8 cellular contexts compared by ENCODE assay signal in the genomic region with DNA sequence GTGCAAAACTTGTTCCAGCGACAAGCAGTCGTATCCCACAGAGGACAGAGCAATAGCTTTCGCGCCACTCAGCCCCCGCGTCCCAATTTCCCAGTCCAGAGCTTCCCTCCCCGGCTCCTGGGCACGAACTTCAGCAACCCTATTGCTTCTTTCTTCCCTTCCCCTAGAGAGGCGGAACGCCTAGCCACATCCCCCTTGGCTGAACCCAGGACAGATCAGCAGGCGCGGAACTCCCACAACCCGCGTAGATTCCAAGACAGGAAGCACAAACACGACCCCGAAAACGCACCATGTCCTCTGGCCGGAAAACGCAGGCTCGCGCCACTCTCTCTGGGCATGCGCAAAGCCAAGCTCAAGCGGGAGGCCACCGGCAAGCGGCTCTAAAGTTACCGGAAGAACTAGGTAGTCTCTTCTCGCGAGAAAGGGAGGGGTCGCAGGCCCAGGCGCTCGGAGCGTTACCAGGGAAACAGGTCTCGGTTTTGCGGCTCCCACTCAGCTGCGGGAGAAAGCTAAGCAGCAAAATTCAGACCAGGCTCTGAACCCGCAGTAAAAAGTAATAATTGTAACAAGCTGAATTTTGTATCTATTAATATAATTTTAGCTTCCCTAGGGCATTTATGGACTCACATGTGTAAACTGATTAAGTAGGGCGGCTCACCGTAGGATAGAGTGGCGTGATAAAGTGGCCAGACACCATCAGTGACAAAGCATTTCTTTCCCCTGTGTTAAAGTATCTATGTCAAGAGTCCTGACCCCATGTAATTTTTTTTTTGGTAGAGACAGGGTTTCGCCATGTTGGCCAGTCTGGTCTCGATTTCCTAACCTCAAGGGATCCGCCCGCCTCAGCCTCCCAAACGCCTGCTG. TPM values are rescaled to one million over a fixed set of nuclear protein-coding genes. Genes with fewer than 3 reads are reported as not detected.
DNase-seq lines count a peak whose midpoint lies in the region; ATAC-seq, FAIRE-seq and TF ChIP-seq lines count a peak whose summit lies in the region.

A gene (minus strand): TSS at position 323 of the 864 bp plus-strand sequence. CDS start 31 bp downstream, at position 292.

- peaks cover 0 to 20% (median 5%) of the 10 kb centered on the region in 3 donors for H3K36me3 ChIP-seq in pancreas
- peaks cover 0 to 30% (median 0%) of the 10 kb centered on the region in 3 donors for H3K36me3 ChIP-seq in tibial nerve

- H3K9me3 ChIP-seq in pancreas (no peaks in the 10 kb centered on the region), tibial nerve (no peaks in the 10 kb centered on the region)

- peak; percentile 50 to 64 for TF ChIP-seq POLR2A in tibial nerve (IDR thresholded peaks at IDR 0.05)

- intact Hi-C loops in Right ventricle myocardium superior (cut with DNase I) (no loop called here), pancreas (cut with DNase I) (no loop called here)

- no peak for FAIRE-seq in pancreas (lab: Jason Lieb, UNC)

- TF ChIP-seq CTCF in GM12865 (IDR thresholded peaks at IDR 0.05; ENCODE audit: insufficient read depth, low read depth, low read length, missing control alignments) = no peak
- TF ChIP-seq CTCF in pancreas (IDR thresholded peaks at IDR 0.05) = no peak
- peak in 2 of 5 experiments; percentile 7 to 25 for TF ChIP-seq CTCF in tibial nerve (IDR thresholded peaks at IDR 0.05)

- no peaks in the 10 kb centered on the region for H3K27me3 Mint-ChIP-seq in activated naive CD8-positive, alpha-beta T cell treated with anti-CD3 and anti-CD28 coated beads, Interleukin-2, amount 50 U/mL, for 24 hours

- peak within 1 kb of the TSS; percentile 96 for H3K4me3 Mint-ChIP-seq in activated naive CD8-positive, alpha-beta T cell treated with anti-CD3 and anti-CD28 coated beads, Interleukin-2, amount 50 U/mL, for 24 hours

- DNase-seq in GM12865 (ENCODE audit: low read depth) (peak; percentile 98), NCI-H1417 treated with DMSO at 0.1 percent for 48 hours (lab: John Stamatoyannopoulos, UW) (peak; percentile 98), SW480 (ENCODE audit: low spot score) (peak; percentile 97), Right ventricle myocardium superior (peak; percentile 97), pancreas (peak; percentile 95 to 99 (median 96)), tibial nerve (ENCODE audit: low spot score in 2 of 2) (peak; percentile 88 to 91)
- peak; percentile 95 for DNase-seq in activated naive CD8-positive, alpha-beta T cell treated with anti-CD3 and anti-CD28 coated beads, Interleukin-2, amount 50 U/mL, for 24 hours

- WGBS in pancreas, 2 donors = 9% methylated on average over 44 of the region's 44 CpGs
- 9 to 10% methylated on average over 43 to 44 of the region's 44 CpGs for WGBS in tibial nerve, 2 donors

- H3K27ac ChIP-seq in pancreas (peak within 1 kb of the TSS; percentile 75 to 89 (median 80)), tibial nerve (peak within 1 kb of the TSS; percentile 65 to 98 (median 93))

- ATAC-seq in HG02763 (IDR thresholded peaks at IDR 0.05; ENCODE audit: unreplicated experiment) = peak; percentile 96
- peak; percentile 97 for ATAC-seq in activated naive CD8-positive, alpha-beta T cell treated with anti-CD3 and anti-CD28 coated beads, Interleukin-2, amount 50 U/mL, for 24 hours
- ATAC-seq in Right ventricle myocardium superior (ENCODE audit: poor library complexity) = peak; percentile 99
- peak; percentile 99 to 100 (median 99) for ATAC-seq in pancreas

- H3K27me3 ChIP-seq in pancreas (no peaks in the 10 kb centered on the region), tibial nerve (no peaks in the 10 kb centered on the region)

- H3K4me1 Mint-ChIP-seq in activated naive CD8-positive, alpha-beta T cell treated with anti-CD3 and anti-CD28 coated beads, Interleukin-2, amount 50 U/mL, for 24 hours = peaks cover 26% of the 10 kb centered on the region

- H3K27ac Mint-ChIP-seq in activated naive CD8-positive, alpha-beta T cell treated with anti-CD3 and anti-CD28 coated beads, Interleukin-2, amount 50 U/mL, for 24 hours = peak within 1 kb of the TSS; percentile 98

- H3K4me3 ChIP-seq in GM12865 (ENCODE audit: low read depth, low read length) (peak within 1 kb of the TSS; percentile 92), pancreas (peak within 1 kb of the TSS; percentile 50 to 82 (median 55)), tibial nerve (peak within 1 kb of the TSS; percentile 55 to 80 (median 70))

- TF ChIP-seq EP300 in tibial nerve (IDR thresholded peaks at IDR 0.05) = peak; percentile 42 to 92

- no peaks in the 10 kb centered on the region for H3K9me3 Mint-ChIP-seq in activated naive CD8-positive, alpha-beta T cell treated with anti-CD3 and anti-CD28 coated beads, Interleukin-2, amount 50 U/mL, for 24 hours

- peaks cover 30% of the 10 kb centered on the region for H3K36me3 Mint-ChIP-seq in activated naive CD8-positive, alpha-beta T cell treated with anti-CD3 and anti-CD28 coated beads, Interleukin-2, amount 50 U/mL, for 24 hours (ENCODE audit: low read depth)

- H3K4me1 ChIP-seq in pancreas (no peaks in the 10 kb centered on the region), tibial nerve (peaks cover 0 to 17% (median 3%) of the 10 kb centered on the region in 4 donors)

RNA-seq across cellular contexts. Expression of the gene that starts here (rescaled TPM):
- 6.2 TPM for total RNA-seq in Right ventricle myocardium superior
- total RNA-seq in pancreas = 10 to 100 TPM in 5 of 6 donors, 1 to 10 TPM in 1; 9.3 to 16.1 (median 11.4) TPM
- polyA plus RNA-seq in pancreas = 1 to 10 TPM; 4.2 to 5.9 TPM
- 10 to 100 TPM in 2 of 4 donors, 1 to 10 TPM in 2; 9.6 to 17.3 (median 12.5) TPM for total RNA-seq in tibial nerve

Comparison
In these comparisons a context has a peak if more than half of its experiments do, and no peak if none do; other contexts are left out.
1. Peak in every context shown above with its lines: DNase-seq, ATAC-seq, H3K4me3 ChIP-seq and H3K27ac ChIP-seq.